Comparison of ENCODE assay signal across 1 cellular context in genomic region chr12:105462336-105462735, GRCh38.
TF ChIP-seq lines count a peak whose summit lies in the region.

No MANE protein-coding gene starts in this region.

TF ChIP-seq in SK-N-SH, 30 proteins besides CTCF, POLR2A, EP300 and RAD21 (continued from another document):
- TF ChIP-seq, protein P1, sequence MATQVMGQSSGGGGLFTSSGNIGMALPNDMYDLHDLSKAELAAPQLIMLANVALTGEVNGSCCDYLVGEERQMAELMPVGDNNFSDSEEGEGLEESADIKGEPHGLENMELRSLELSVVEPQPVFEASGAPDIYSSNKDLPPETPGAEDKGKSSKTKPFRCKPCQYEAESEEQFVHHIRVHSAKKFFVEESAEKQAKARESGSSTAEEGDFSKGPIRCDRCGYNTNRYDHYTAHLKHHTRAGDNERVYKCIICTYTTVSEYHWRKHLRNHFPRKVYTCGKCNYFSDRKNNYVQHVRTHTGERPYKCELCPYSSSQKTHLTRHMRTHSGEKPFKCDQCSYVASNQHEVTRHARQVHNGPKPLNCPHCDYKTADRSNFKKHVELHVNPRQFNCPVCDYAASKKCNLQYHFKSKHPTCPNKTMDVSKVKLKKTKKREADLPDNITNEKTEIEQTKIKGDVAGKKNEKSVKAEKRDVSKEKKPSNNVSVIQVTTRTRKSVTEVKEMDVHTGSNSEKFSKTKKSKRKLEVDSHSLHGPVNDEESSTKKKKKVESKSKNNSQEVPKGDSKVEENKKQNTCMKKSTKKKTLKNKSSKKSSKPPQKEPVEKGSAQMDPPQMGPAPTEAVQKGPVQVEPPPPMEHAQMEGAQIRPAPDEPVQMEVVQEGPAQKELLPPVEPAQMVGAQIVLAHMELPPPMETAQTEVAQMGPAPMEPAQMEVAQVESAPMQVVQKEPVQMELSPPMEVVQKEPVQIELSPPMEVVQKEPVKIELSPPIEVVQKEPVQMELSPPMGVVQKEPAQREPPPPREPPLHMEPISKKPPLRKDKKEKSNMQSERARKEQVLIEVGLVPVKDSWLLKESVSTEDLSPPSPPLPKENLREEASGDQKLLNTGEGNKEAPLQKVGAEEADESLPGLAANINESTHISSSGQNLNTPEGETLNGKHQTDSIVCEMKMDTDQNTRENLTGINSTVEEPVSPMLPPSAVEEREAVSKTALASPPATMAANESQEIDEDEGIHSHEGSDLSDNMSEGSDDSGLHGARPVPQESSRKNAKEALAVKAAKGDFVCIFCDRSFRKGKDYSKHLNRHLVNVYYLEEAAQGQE (IDR thresholded peaks at IDR 0.05; ENCODE audit: low read depth, low read length) = no peak
- TF ChIP-seq, protein P2, sequence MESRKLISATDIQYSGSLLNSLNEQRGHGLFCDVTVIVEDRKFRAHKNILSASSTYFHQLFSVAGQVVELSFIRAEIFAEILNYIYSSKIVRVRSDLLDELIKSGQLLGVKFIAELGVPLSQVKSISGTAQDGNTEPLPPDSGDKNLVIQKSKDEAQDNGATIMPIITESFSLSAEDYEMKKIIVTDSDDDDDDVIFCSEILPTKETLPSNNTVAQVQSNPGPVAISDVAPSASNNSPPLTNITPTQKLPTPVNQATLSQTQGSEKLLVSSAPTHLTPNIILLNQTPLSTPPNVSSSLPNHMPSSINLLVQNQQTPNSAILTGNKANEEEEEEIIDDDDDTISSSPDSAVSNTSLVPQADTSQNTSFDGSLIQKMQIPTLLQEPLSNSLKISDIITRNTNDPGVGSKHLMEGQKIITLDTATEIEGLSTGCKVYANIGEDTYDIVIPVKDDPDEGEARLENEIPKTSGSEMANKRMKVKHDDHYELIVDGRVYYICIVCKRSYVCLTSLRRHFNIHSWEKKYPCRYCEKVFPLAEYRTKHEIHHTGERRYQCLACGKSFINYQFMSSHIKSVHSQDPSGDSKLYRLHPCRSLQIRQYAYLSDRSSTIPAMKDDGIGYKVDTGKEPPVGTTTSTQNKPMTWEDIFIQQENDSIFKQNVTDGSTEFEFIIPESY (IDR thresholded peaks at IDR 0.05; ENCODE audit: borderline replicate concordance, low read depth) = no peak
- TF ChIP-seq CHD2 (IDR thresholded peaks at IDR 0.05; ENCODE audit: low read length, partially characterized antibody) = no peak
- TF ChIP-seq MEF2A (IDR thresholded peaks at IDR 0.05; ENCODE audit: borderline replicate concordance, low read depth) = no peak
- TF ChIP-seq, protein P3, sequence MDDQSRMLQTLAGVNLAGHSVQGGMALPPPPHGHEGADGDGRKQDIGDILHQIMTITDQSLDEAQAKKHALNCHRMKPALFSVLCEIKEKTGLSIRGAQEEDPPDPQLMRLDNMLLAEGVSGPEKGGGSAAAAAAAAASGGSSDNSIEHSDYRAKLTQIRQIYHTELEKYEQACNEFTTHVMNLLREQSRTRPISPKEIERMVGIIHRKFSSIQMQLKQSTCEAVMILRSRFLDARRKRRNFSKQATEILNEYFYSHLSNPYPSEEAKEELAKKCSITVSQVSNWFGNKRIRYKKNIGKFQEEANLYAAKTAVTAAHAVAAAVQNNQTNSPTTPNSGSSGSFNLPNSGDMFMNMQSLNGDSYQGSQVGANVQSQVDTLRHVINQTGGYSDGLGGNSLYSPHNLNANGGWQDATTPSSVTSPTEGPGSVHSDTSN (IDR thresholded peaks at IDR 0.05) = no peak
- no peak for TF ChIP-seq MXI1 (IDR thresholded peaks at IDR 0.05; ENCODE audit: low read depth, low read length)
